8 cellular contexts compared by ENCODE assay signal in the genomic region with DNA sequence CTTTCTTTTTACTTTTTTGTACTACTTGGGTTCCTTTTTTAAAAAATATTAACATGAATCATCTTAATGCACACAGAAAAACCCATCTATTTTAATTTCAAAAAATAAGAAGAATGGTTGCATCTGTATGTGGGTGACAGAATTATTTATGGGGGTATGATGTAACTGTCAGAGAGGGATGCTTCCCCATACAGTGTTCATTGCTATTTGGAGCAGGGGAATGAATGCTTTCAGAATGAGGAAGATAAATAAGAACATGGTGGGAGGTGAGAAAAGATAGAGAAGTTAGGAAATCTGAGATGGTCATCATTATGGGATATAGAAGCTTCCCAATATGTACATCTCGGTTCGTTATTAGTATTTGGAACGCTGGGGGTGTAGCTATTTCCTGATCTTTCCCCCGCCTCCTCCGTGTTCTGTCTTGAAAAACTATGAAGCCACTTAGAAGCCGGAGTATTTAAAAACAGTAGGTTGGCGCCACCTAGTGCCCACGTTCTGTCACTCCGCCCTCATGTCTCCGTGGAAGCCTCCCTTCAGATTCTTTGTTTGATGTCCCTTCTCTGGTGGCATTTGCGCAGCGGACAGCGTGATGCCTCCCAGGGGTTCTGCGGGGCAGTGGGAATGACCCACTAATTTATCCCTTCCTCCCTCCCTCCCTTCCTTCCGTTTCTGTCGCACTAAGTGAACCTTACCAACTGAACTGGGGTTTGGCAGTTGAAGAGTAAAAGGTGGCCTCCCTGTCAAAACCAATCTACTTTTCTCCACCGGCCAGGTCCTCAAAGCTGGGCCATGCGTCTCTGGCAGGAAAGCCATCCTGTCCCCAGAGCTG.
DNase-seq lines count a peak whose midpoint lies in the region; ATAC-seq and TF ChIP-seq lines count a peak whose summit lies in the region.

No MANE protein-coding gene starts in this region.

- H3K79me2 ChIP-seq in OCI-LY1 (ENCODE audit: insufficient read depth, low read length) (no peaks in the 10 kb centered on the region), neural cell (replicated peaks; ENCODE audit: insufficient read depth, low read length) (no peaks in the 10 kb centered on the region)

- no peak overlapping the region for H3K4me3 Mint-ChIP-seq in CD8-positive, alpha-beta T cell

- WGBS in stomach, 5 donors: 5 to 10% (median 8%) methylated on average over 18 of the region's 18 CpGs

- no peak for TF ChIP-seq EP300 in neural cell (conservative IDR thresholded peaks at IDR 0.05; ENCODE audit: poor library complexity, severe bottlenecking)
- no peak for TF ChIP-seq EP300 in stomach (IDR thresholded peaks at IDR 0.05)

- no peaks in the 10 kb centered on the region for H3K9me3 Mint-ChIP-seq in CD8-positive, alpha-beta T cell

- no peak for TF ChIP-seq POLR2A in stomach (IDR thresholded peaks at IDR 0.05)

- H3F3A ChIP-seq in OCI-LY1 (ENCODE audit: insufficient read depth, low read length): no peaks in the 10 kb centered on the region
- H3F3A ChIP-seq in neural cell (ENCODE audit: insufficient read depth, low read length, poor library complexity, severe bottlenecking): no peaks in the 10 kb centered on the region

- no peak overlapping the region for H3K4me3 ChIP-seq in CD8-positive, alpha-beta T cell (ENCODE audit: low read depth, low read length)
- no peak overlapping the region for H3K4me3 ChIP-seq in OCI-LY1 (ENCODE audit: low read depth, low read length, poor library complexity, severe bottlenecking)
- no peak overlapping the region for H3K4me3 ChIP-seq in neural cell (ENCODE audit: low read length)
- no peak overlapping the region for H3K4me3 ChIP-seq in stomach

- H3K4me1 Mint-ChIP-seq in CD8-positive, alpha-beta T cell (ENCODE audit: low read depth): peaks cover 7% of the 10 kb centered on the region

- H2AFZ ChIP-seq in OCI-LY1 (ENCODE audit: low read length): no peak overlapping the region
- H2AFZ ChIP-seq in neural cell (ENCODE audit: low read depth, low read length): peak overlapping the region; percentile 34

- H3K27ac Mint-ChIP-seq in CD8-positive, alpha-beta T cell: no peak overlapping the region

- no peak overlapping the region for H3K27ac ChIP-seq in CD8-positive, alpha-beta T cell (ENCODE audit: low read depth, low read length)
- H3K27ac ChIP-seq in OCI-LY1 (ENCODE audit: low read depth, low read length, poor library complexity, severe bottlenecking) (no peak overlapping the region), neural cell (ENCODE audit: low read length) (no peak overlapping the region), stomach (no peak overlapping the region)

- H3K4me1 ChIP-seq in CD8-positive, alpha-beta T cell (ENCODE audit: insufficient read depth, low read length): no peaks in the 10 kb centered on the region
- H3K4me1 ChIP-seq in OCI-LY1 (ENCODE audit: insufficient read depth, low read length, severe bottlenecking): no peaks in the 10 kb centered on the region
- peaks cover 0 to 20% (median 3%) of the 10 kb centered on the region in 4 donors for H3K4me1 ChIP-seq in stomach

- H3K27me3 Mint-ChIP-seq in CD8-positive, alpha-beta T cell (ENCODE audit: low read depth): peaks cover 2% of the 10 kb centered on the region

- DNase-seq in CD8-positive, alpha-beta T cell: peak; percentile 10 to 67 (median 45)
- DNase-seq in HT-29 (ENCODE audit: low spot score) (peak; percentile 65), activated T-cell treated with anti-CD3 and anti-CD28 coated beads for 4 hours (peak; percentile 50), stomach (peak; percentile 76)

- H3K9ac ChIP-seq in OCI-LY1 (ENCODE audit: low read length) (no peak overlapping the region), neural cell (ENCODE audit: low read length) (peak overlapping the region; percentile 18)

- TF ChIP-seq CTCF in CD8-positive, alpha-beta T cell (IDR thresholded peaks at IDR 0.05): peak; percentile 68
- TF ChIP-seq CTCF in OCI-LY1 (IDR thresholded peaks at IDR 0.05; ENCODE audit: low read length) (peak; percentile 76), neural cell (IDR thresholded peaks at IDR 0.05; ENCODE audit: poor library complexity, severe bottlenecking) (peak; percentile 92), stomach (IDR thresholded peaks at IDR 0.05) (peak in 4 of 7 experiments; percentile 64 to 84 (median 82))

- TF ChIP-seq RAD21 in neural cell (conservative IDR thresholded peaks at IDR 0.05): peak; percentile 96

- H3K4me2 ChIP-seq in OCI-LY1 (ENCODE audit: low read length) (no peak overlapping the region), neural cell (ENCODE audit: low read length) (no peak overlapping the region)

- H3K27me3 ChIP-seq in CD8-positive, alpha-beta T cell (ENCODE audit: insufficient read depth, low read length): no peaks in the 10 kb centered on the region
- H3K27me3 ChIP-seq in OCI-LY1 (ENCODE audit: insufficient read depth, low read length) (no peaks in the 10 kb centered on the region), neural cell (ENCODE audit: insufficient read depth, low read depth, low read length) (no peaks in the 10 kb centered on the region), stomach (no peaks in the 10 kb centered on the region)

- ATAC-seq in CD8-positive, alpha-beta T cell: peak; percentile 51
- ATAC-seq in GM19463 (IDR thresholded peaks at IDR 0.05; ENCODE audit: unreplicated experiment) (peak; percentile 82), esophagus mucosa (peak; percentile 73)

- H3K36me3 ChIP-seq in CD8-positive, alpha-beta T cell (ENCODE audit: insufficient read depth, low read length): no peaks in the 10 kb centered on the region
- no peaks in the 10 kb centered on the region for H3K36me3 ChIP-seq in OCI-LY1 (ENCODE audit: insufficient read depth, low read length)
- no peaks in the 10 kb centered on the region for H3K36me3 ChIP-seq in neural cell (ENCODE audit: insufficient read depth, low read length)
- H3K36me3 ChIP-seq in stomach: peaks cover 0 to 26% (median 12%) of the 10 kb centered on the region in 4 donors

- intact Hi-C loops in CD8-positive, alpha-beta T cell (cut with DNase I, micrococcal nuclease): loop anchor here in 1 of 2 experiments (2.0 kb wide), 1 partner anchor 330 kb away; no protein-coding TSS in a partner anchor
- intact Hi-C loops in stomach (cut with DNase I; ENCODE audit: low total_unique reads): loop anchor here (10.0 kb wide), 2 partner anchors 324 to 624 kb away; a partner anchor contains a TSS

- H4K20me1 ChIP-seq in OCI-LY1 (ENCODE audit: insufficient read depth, low read length) (no peaks in the 10 kb centered on the region), neural cell (ENCODE audit: insufficient read depth) (no peaks in the 10 kb centered on the region)

- no peaks in the 10 kb centered on the region for H3K9me3 ChIP-seq in CD8-positive, alpha-beta T cell (ENCODE audit: low read length)
- H3K9me3 ChIP-seq in OCI-LY1 (ENCODE audit: low read length) (no peaks in the 10 kb centered on the region), neural cell (ENCODE audit: low read length) (no peaks in the 10 kb centered on the region), stomach (no peaks in the 10 kb centered on the region)

- H3K9me2 ChIP-seq in OCI-LY1 (ENCODE audit: low read depth, low read length) (no peaks in the 10 kb centered on the region), neural cell (ENCODE audit: insufficient read depth, low read length) (no peaks in the 10 kb centered on the region)

- POLR2A ChIA-PET in CD8-positive, alpha-beta T cell (lab: Charles Lee): no interaction called here

- CTCF ChIA-PET in CD8-positive, alpha-beta T cell (lab: Charles Lee): interaction anchor here (0.6 to 3.2 kb wide), 17 partner anchors 8 to 467 kb away, joined by 3 to 19 read pairs (median 5); no protein-coding TSS in a partner anchor

- H3K36me3 Mint-ChIP-seq in CD8-positive, alpha-beta T cell: no peaks in the 10 kb centered on the region

TF ChIP-seq in neural cell, 6 proteins besides CTCF, POLR2A, EP300 and RAD21:
- TF ChIP-seq POLR2AphosphoS5 (IDR thresholded peaks at IDR 0.05) (no peak), SMC3 (conservative IDR thresholded peaks at IDR 0.05; ENCODE audit: poor library complexity) (peak; percentile 96)
- TF ChIP-seq, protein P1, sequence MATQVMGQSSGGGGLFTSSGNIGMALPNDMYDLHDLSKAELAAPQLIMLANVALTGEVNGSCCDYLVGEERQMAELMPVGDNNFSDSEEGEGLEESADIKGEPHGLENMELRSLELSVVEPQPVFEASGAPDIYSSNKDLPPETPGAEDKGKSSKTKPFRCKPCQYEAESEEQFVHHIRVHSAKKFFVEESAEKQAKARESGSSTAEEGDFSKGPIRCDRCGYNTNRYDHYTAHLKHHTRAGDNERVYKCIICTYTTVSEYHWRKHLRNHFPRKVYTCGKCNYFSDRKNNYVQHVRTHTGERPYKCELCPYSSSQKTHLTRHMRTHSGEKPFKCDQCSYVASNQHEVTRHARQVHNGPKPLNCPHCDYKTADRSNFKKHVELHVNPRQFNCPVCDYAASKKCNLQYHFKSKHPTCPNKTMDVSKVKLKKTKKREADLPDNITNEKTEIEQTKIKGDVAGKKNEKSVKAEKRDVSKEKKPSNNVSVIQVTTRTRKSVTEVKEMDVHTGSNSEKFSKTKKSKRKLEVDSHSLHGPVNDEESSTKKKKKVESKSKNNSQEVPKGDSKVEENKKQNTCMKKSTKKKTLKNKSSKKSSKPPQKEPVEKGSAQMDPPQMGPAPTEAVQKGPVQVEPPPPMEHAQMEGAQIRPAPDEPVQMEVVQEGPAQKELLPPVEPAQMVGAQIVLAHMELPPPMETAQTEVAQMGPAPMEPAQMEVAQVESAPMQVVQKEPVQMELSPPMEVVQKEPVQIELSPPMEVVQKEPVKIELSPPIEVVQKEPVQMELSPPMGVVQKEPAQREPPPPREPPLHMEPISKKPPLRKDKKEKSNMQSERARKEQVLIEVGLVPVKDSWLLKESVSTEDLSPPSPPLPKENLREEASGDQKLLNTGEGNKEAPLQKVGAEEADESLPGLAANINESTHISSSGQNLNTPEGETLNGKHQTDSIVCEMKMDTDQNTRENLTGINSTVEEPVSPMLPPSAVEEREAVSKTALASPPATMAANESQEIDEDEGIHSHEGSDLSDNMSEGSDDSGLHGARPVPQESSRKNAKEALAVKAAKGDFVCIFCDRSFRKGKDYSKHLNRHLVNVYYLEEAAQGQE (IDR thresholded peaks at IDR 0.05; ENCODE audit: borderline replicate concordance): no peak
